ENCODE assay signal across 21 cellular contexts in genomic region chr2:20370191-20370590, GRCh38. TPM values are rescaled to one million over a fixed set of nuclear protein-coding genes. Genes with fewer than 3 reads are reported as not detected.
DNase-seq lines count a peak whose midpoint lies in the region; ATAC-seq and TF ChIP-seq lines count a peak whose summit lies in the region.
"Had no signal": no experiment of that assay in that cellular context is flagged by ENCODE, and none has a peak within 500 bp of the region (broad histone marks: within the 10 kb centered on the region; RNA-seq: fewer than 3 reads in every experiment).

No MANE protein-coding gene starts in this region.

- H3K27me3 ChIP-seq in right atrium auricular region: no peaks in the 10 kb centered on the region
- H3K27me3 ChIP-seq in lower lobe of right lung (ENCODE audit: low read depth): no peaks in the 10 kb centered on the region
- H3K27me3 ChIP-seq: cardiac muscle cell had no signal

- H3K4me1 ChIP-seq in right atrium auricular region (no peaks in the 10 kb centered on the region), lower lobe of right lung (no peaks in the 10 kb centered on the region)

- intact Hi-C loops in Right ventricle myocardium superior (cut with DNase I) (no loop called here), lower lobe of right lung (cut with DNase I) (no loop called here)

- no peaks in the 10 kb centered on the region for H3K9me3 ChIP-seq in right atrium auricular region
- H3K9me3 ChIP-seq in lower lobe of right lung: no peaks in the 10 kb centered on the region

- H3K36me3 ChIP-seq in right atrium auricular region: no peaks in the 10 kb centered on the region
- no peaks in the 10 kb centered on the region for H3K36me3 ChIP-seq in lower lobe of right lung
- H3K36me3 ChIP-seq: cardiac muscle cell had no signal

- TF ChIP-seq CTCF in right atrium auricular region (IDR thresholded peaks at IDR 0.05) (no peak), lower lobe of right lung (IDR thresholded peaks at IDR 0.05) (no peak)

- H3K27ac ChIP-seq in right atrium auricular region (no peak overlapping the region), lower lobe of right lung (no peak overlapping the region)
- H3K27ac ChIP-seq: cardiac muscle cell, KMS-11 had no signal

- peak; percentile 78 for ATAC-seq in Right ventricle myocardium superior (ENCODE audit: poor library complexity)
- ATAC-seq in lower lobe of right lung: peak; percentile 76 to 84
- ATAC-seq: activated naive CD8-positive, alpha-beta T cell treated with anti-CD3 and anti-CD28 coated beads, Interleukin-2, amount 50 U/mL, for 24 hours; activated T-helper 17 cell treated with anti-CD3 and anti-CD28 coated beads, Interleukin-2, amount 50 U/mL, for 72 hours had no signal

- DNase-seq in Right ventricle myocardium superior (no peak), right atrium auricular region (ENCODE audit: low spot score) (no peak), fibroblast of gingiva (ENCODE audit: low read depth) (peak; percentile 70), lower lobe of right lung (no peak), hepatic stellate cell (ENCODE audit: low spot score) (no peak), COR-L47 (lab: John Stamatoyannopoulos, UW) (no peak), NCI-H748 (lab: John Stamatoyannopoulos, UW; ENCODE audit: unreplicated experiment) (no peak)
- no peak for DNase-seq in stimulated activated CD4-positive, alpha-beta T cell treated with anti-CD3 and anti-CD28 coated beads, Interleukin-15, amount 100 ng/mL, for 24 hours
- DNase-seq: activated CD4-positive, CD25-positive, alpha-beta regulatory T cell; activated naive CD8-positive, alpha-beta T cell treated with anti-CD3 and anti-CD28 coated beads, Interleukin-2, amount 50 U/mL, for 24 hours; C1 segment of cervical spinal cord; HFFc6; left cardiac atrium; NCI-H1092; NCI-H2107; NCI-H526 treated with DMSO at 0.1 percent for 48 hours; nucleus accumbens; stimulated activated CD4-positive, alpha-beta T cell treated with anti-CD3 and anti-CD28 coated beads, Interleukin-2, amount 100 ng/mL, for 48 hours had no signal

- H3K4me3 ChIP-seq in right atrium auricular region (no peak overlapping the region), lower lobe of right lung (no peak overlapping the region)
- H3K4me3 ChIP-seq: cardiac muscle cell had no signal

RNA-seq across cellular contexts. Expression of gene PUM2, which starts 19.5 kb away (rescaled TPM):
- 70.9 TPM for total RNA-seq in Right ventricle myocardium superior
- total RNA-seq in right atrium auricular region: 10 to 100 TPM; 35.0 to 44.8 TPM
- total RNA-seq in lower lobe of right lung: 112 TPM
